Comparison of ENCODE assay signal across 8 cellular contexts in the genomic region with DNA sequence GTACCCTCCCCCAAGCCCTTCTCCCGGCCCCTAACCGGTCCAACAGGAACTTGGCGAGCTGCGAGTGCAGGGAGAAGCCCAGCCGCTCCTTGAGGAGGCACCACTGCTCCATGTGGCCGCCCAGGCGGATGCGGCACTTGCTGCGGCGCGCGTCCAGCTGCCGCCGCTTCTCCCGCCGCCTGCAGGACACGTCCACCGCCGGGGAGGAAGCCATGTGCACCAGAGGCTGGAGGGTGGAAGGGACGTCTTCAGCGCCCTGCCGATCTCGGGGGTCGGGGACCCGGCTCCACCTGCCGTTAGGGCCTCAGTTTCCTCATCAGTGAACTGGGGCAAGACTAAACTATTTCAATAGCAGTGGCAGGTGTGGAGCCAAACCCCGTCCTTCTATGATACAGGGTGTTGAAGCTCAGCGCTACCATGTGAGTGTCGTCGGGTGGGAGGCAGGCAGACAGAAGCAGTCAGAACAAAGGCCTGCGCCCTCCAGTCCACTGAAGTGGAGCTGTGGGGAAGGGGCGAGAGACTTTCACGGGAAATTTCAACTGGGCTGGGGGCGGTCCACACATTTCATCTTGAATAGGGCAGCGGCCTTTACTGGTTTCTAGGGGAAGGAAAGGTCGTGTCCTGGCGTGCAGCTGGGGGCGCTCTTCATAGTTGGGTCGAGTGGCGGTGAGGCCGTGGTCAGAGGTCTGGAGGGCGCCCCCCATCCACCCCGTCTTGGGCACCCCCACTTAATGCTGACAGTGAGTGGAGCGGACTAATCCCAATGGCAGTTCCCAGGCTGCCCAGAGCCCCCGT. TPM values are rescaled to one million over a fixed set of nuclear protein-coding genes. Genes with fewer than 3 reads are reported as not detected.
DNase-seq lines count a peak whose midpoint lies in the region; ATAC-seq and TF ChIP-seq lines count a peak whose summit lies in the region.

No MANE protein-coding gene starts in this region.

- H3K9me3 Mint-ChIP-seq in chondrocyte (ENCODE audit: low read depth) = no peaks in the 10 kb centered on the region

- H3K36me3 ChIP-seq in HAP-1 (replicated peaks) = peaks cover 32% of the 10 kb centered on the region
- H3K36me3 ChIP-seq in Karpas-422 (ENCODE audit: insufficient read depth, low read length) = peaks cover 9% of the 10 kb centered on the region

- in situ Hi-C loops in HAP-1 (cut with MboI; ENCODE audit: low sequenced_read_pairs) = no loop called here

- H3K4me2 ChIP-seq in Karpas-422 (ENCODE audit: low read depth, low read length, poor library complexity, severe bottlenecking) = peak overlapping the region; percentile 86

- peak overlapping the region; percentile 81 for H3K27ac Mint-ChIP-seq in chondrocyte (ENCODE audit: unreplicated experiment)

- H3K4me1 Mint-ChIP-seq in chondrocyte (ENCODE audit: low read depth) = peaks cover 28% of the 10 kb centered on the region

- peak overlapping the region; percentile 74 for H2AFZ ChIP-seq in Karpas-422 (ENCODE audit: low read length)

- peaks cover 31% of the 10 kb centered on the region for H3K79me2 ChIP-seq in Karpas-422 (ENCODE audit: low read length)

- H3K27me3 ChIP-seq in HAP-1 (ENCODE audit: low read depth) (no peaks in the 10 kb centered on the region; the same call in 1 of the 2 replicates), Karpas-422 (ENCODE audit: low read length) (no peaks in the 10 kb centered on the region)

- peaks cover 14% of the 10 kb centered on the region for H3K4me1 ChIP-seq in HAP-1
- peaks cover 47% of the 10 kb centered on the region for H3K4me1 ChIP-seq in Karpas-422 (ENCODE audit: low read length)

- no peaks in the 10 kb centered on the region for H3K9me2 ChIP-seq in Karpas-422 (replicated peaks; ENCODE audit: insufficient read depth, low read length)

- H3K9ac ChIP-seq in Karpas-422 (ENCODE audit: low read length) = peak overlapping the region; percentile 97

- H4K20me1 ChIP-seq in Karpas-422 (ENCODE audit: insufficient read depth, low read depth, low read length) = no peaks in the 10 kb centered on the region

- peak; percentile 86 for DNase-seq in Right ventricle myocardium inferior (ENCODE audit: missing footprints)
- DNase-seq in cardiac septum (ENCODE audit: low spot score) = no peak
- peak; percentile 38 to 76 for DNase-seq in HAP-1 (ENCODE audit: low spot score in 2 of 2)
- peak; percentile 77 for DNase-seq in Karpas-422
- DNase-seq in SKM-1 treated with dmso at 0.1 percent for 144 hours (lab: John Stamatoyannopoulos, UW; ENCODE audit: unreplicated experiment) = peak; percentile 87
- DNase-seq in chondrocyte (ENCODE audit: low spot score) = no peak
- DNase-seq in left kidney (ENCODE audit: low read depth, low spot score) = peak; percentile 92
- peak; percentile 36 for DNase-seq in stimulated activated CD8-positive, alpha-beta memory T cell treated with anti-CD3 and anti-CD28 coated beads, Interleukin-12 subunit alpha, Interleukin-12 subunit beta, amount 100 ng/mL, for 1 hour (ENCODE audit: low read depth)

- H3K36me3 Mint-ChIP-seq in chondrocyte (ENCODE audit: low read depth) = peaks cover 3% of the 10 kb centered on the region

- H3K4me3 ChIP-seq in HAP-1 = peak overlapping the region; percentile 47
- H3K4me3 ChIP-seq in Karpas-422 (ENCODE audit: low read length) = peak overlapping the region; percentile 86

- H3K9me3 ChIP-seq in HAP-1 (no peaks in the 10 kb centered on the region), Karpas-422 (ENCODE audit: low read length) (no peaks in the 10 kb centered on the region)

- peak overlapping the region; percentile 65 for H3K27ac ChIP-seq in Karpas-422 (ENCODE audit: low read length)

- ATAC-seq in Right ventricle myocardium inferior = peak; percentile 61

- peak overlapping the region; percentile 78 for H3K4me3 Mint-ChIP-seq in chondrocyte (ENCODE audit: unreplicated experiment)

- H3K27me3 Mint-ChIP-seq in chondrocyte (ENCODE audit: low read depth) = no peaks in the 10 kb centered on the region

- TF ChIP-seq CTCF in chondrocyte (IDR thresholded peaks at IDR 0.05) = peak; percentile 65

- intact Hi-C loops in Right ventricle myocardium inferior (cut with DNase I) (loop anchor here (1.0 to 2.0 kb wide), 2 partner anchors 20 to 49 kb away; a partner anchor contains a TSS), cardiac septum (cut with DNase I) (no loop called here)

RNA-seq across cellular contexts. Expression of a gene that starts 0.6 kb away (rescaled TPM):
- 20.8 TPM for total RNA-seq in Right ventricle myocardium inferior
- 18.1 TPM for total RNA-seq in cardiac septum
- total RNA-seq in Karpas-422 (2014; rRNA removed; shearing (Covaris generic); ENCODE audit: low replicate concordance) = 27.2 and 62.6 TPM in 2 replicates
- 20.7 to 36.4 TPM (median 21.6 TPM) in 3 replicates for total RNA-seq in chondrocyte

RNA-seq across cellular contexts. Expression of a gene that starts 20.3 kb away (rescaled TPM):
- 40.3 TPM for total RNA-seq in Right ventricle myocardium inferior
- total RNA-seq in cardiac septum = 40.7 TPM
- 16.7 and 38.3 TPM in 2 replicates for total RNA-seq in Karpas-422 (2014; rRNA removed; shearing (Covaris generic); ENCODE audit: low replicate concordance)
- 17.1 to 20.2 TPM (median 19.8 TPM) in 3 replicates for total RNA-seq in chondrocyte

RNA-seq across cellular contexts. Expression of a gene that starts 32.6 kb away (rescaled TPM):
- total RNA-seq in Right ventricle myocardium inferior = 22.2 TPM
- total RNA-seq in cardiac septum = 25.1 TPM
- total RNA-seq in Karpas-422 (2014; rRNA removed; shearing (Covaris generic); ENCODE audit: low replicate concordance) = 14.6 and 24.1 TPM in 2 replicates
- total RNA-seq in chondrocyte = 30.1 to 33.9 TPM (median 30.8 TPM) in 3 replicates

RNA-seq across cellular contexts. Expression of a gene that starts 47.7 kb away (rescaled TPM):
- total RNA-seq in Right ventricle myocardium inferior (2.9 TPM), cardiac septum (2.9 TPM), chondrocyte (5.2 to 6.0 TPM (median 5.8 TPM) in 3 replicates)
- total RNA-seq in Karpas-422 (2014; rRNA removed; shearing (Covaris generic); ENCODE audit: low replicate concordance) = 6.1 and 6.9 TPM in 2 replicates

Comparison
In these comparisons a context has a peak if more than half of its experiments do, and no peak if none do; other contexts are left out.
1. DNase-seq: peak in Right ventricle myocardium inferior (single experiment), HAP-1 (2 of 2), Karpas-422 (single experiment), SKM-1 treated with dmso at 0.1 percent for 144 hours (single experiment), left kidney (single experiment) and stimulated activated CD8-positive, alpha-beta memory T cell treated with anti-CD3 and anti-CD28 coated beads, Interleukin-12 subunit alpha, Interleukin-12 subunit beta, amount 100 ng/mL, for 1 hour (single experiment); none in cardiac septum (single experiment) and chondrocyte (single experiment).